27 cellular contexts compared by ENCODE assay signal in genomic region chr11:96049426-96049825, GRCh38.
DNase-seq lines count a peak whose midpoint lies in the region; ATAC-seq, FAIRE-seq and TF ChIP-seq lines count a peak whose summit lies in the region.
"Had no signal": no experiment of that assay in that cellular context is flagged by ENCODE, and none has a peak within 500 bp of the region (broad histone marks: within the 10 kb centered on the region; RNA-seq: fewer than 3 reads in every experiment).

No MANE protein-coding gene starts in this region.

- peaks cover 52% of the 10 kb centered on the region for H3K4me1 ChIP-seq in HepG2 (ENCODE audit: insufficient read depth, low read length)
- H3K4me1 ChIP-seq in right lobe of liver: peaks cover 0 to 6% (median 0%) of the 10 kb centered on the region in 4 donors
- H3K4me1 ChIP-seq in hepatocyte (ENCODE audit: insufficient read depth): peaks cover 49% of the 10 kb centered on the region

- FAIRE-seq in HepG2 (lab: Jason Lieb, UNC): no peak
- FAIRE-seq: A204.1, GM12891, H54 had no signal

- no TSS peak for BruUV-seq in HepG2 (replicated peaks; lab: Mats Ljungman, UMichigan)

- TF ChIP-seq EP300 in HepG2 (IDR thresholded peaks at IDR 0.05; ENCODE audit: low read depth in 2 of 2, low read length in 2 of 2) (no peak), HepG2 (CRISPR knock-in tag; IDR thresholded peaks at IDR 0.05; ENCODE audit: borderline replicate concordance) (no peak)

- intact Hi-C loops in HepG2 (cut with micrococcal nuclease; ENCODE audit: unreplicated experiment): no loop called here
- intact Hi-C loops in right lobe of liver (cut with DNase I): no loop called here

- no peaks in the 10 kb centered on the region for H3K79me2 ChIP-seq in HepG2 (ENCODE audit: insufficient read depth, low read length)
- H3K79me2 ChIP-seq in hepatocyte: peaks cover 41% of the 10 kb centered on the region

- H2AFZ ChIP-seq in HepG2 (ENCODE audit: low read length) (no peak overlapping the region), hepatocyte (no peak overlapping the region)

- 98% methylated on average over 2 of the region's 2 CpGs for WGBS in HepG2 (ENCODE audit: low lambda C conversion rate)
- WGBS in right lobe of liver (ENCODE audit: insufficient coverage, low coverage, low lambda C conversion rate, missing lambda C conversion rate): 77% methylated on average over 2 of the region's 2 CpGs
- 51% methylated on average over 2 of the region's 2 CpGs for WGBS in hepatocyte (ENCODE audit: low lambda C conversion rate, missing lambda C conversion rate)

- no peak for TF ChIP-seq POLR2A in HepG2 (IDR thresholded peaks at IDR 0.05; ENCODE audit: insufficient read depth in 1 of 2, low read depth in 2 of 2, low read length in 2 of 2)
- TF ChIP-seq POLR2A in right lobe of liver (IDR thresholded peaks at IDR 0.05): no peak

- H3K27me3 ChIP-seq in HepG2 (ENCODE audit: control insufficient read depth in 1 of 2, insufficient read depth in 2 of 2, low read length in 2 of 2) (no peaks in the 10 kb centered on the region), right lobe of liver (no peaks in the 10 kb centered on the region), hepatocyte (no peaks in the 10 kb centered on the region)
- H3K27me3 ChIP-seq: stomach, tibial artery had no signal

- TF ChIP-seq RAD21 in HepG2 (CRISPR knock-in tag; IDR thresholded peaks at IDR 0.05): no peak

- H3K27ac ChIP-seq in HepG2 (ENCODE audit: extremely low read length, insufficient read depth, low read length) (peak overlapping the region; percentile 88), right lobe of liver (no peak overlapping the region), hepatocyte (peak overlapping the region; percentile 84)
- H3K27ac ChIP-seq: HL-60, stomach, tibial artery had no signal

- H3K9me3 ChIP-seq in HepG2 (ENCODE audit: low read length) (no peaks in the 10 kb centered on the region), right lobe of liver (no peaks in the 10 kb centered on the region), hepatocyte (ENCODE audit: low read depth) (no peaks in the 10 kb centered on the region)
- H3K9me3 ChIP-seq: stomach, tibial artery had no signal

- no peak overlapping the region for H3K4me2 ChIP-seq in HepG2 (ENCODE audit: low read depth, low read length)
- peak overlapping the region; percentile 65 for H3K4me2 ChIP-seq in hepatocyte

- H3K4me3 ChIP-seq in HepG2 (replicated peaks in 1 of 3; ENCODE audit: insufficient read depth in 1 of 3, low read depth in 2 of 3, low read length in 3 of 3): no peak overlapping the region
- H3K4me3 ChIP-seq in right lobe of liver: no peak overlapping the region
- no peak overlapping the region for H3K4me3 ChIP-seq in cardiac fibroblast (replicated peaks in 1 of 2; ENCODE audit: low read depth in 2 of 2, low read length in 2 of 2)
- no peak overlapping the region for H3K4me3 ChIP-seq in hepatocyte
- H3K4me3 ChIP-seq: stomach, tibial artery had no signal

- TF ChIP-seq CTCF in HepG2 (CRISPR knock-in tag; IDR thresholded peaks at IDR 0.05) (no peak), right lobe of liver (IDR thresholded peaks at IDR 0.05) (no peak), cardiac fibroblast (IDR thresholded peaks at IDR 0.05; ENCODE audit: low read depth, low read length) (no peak), hepatocyte (IDR thresholded peaks at IDR 0.05; ENCODE audit: poor library complexity) (no peak)

- DNase-seq in HepG2 (ENCODE audit: low spot score) (no peak), right lobe of liver (no peak), cardiac fibroblast (ENCODE audit: low read depth in 2 of 2) (peak; percentile 71 to 84), hepatocyte (ENCODE audit: low spot score) (no peak), germinal center (ENCODE audit: low spot score) (no peak), SW 1271 (lab: John Stamatoyannopoulos, UW) (no peak)
- DNase-seq: activated CD4-positive, alpha-beta T cell treated with anti-CD3 and anti-CD28 coated beads, Interleukin-2, amount 50 U/mL, for 4 hours; activated CD8-positive, alpha-beta memory T cell treated with anti-CD3 and anti-CD28 coated beads, Interleukin-2, amount 50 U/mL, for 48 hours; COR-L47; DMS79 treated with DMSO at 0.1 percent for 48 hours; effector CD8-positive, alpha-beta T cell; erythroblast; kidney glomerular epithelial cell; NCI-H1092 treated with DMSO at 0.1 percent for 48 hours; NCI-H187 treated with DMSO at 0.1 percent for 48 hours; NCI-H345; NCI-H748 treated with DMSO at 0.1 percent for 48 hours; stomach; tibial artery had no signal

- H3K9me2 ChIP-seq in hepatocyte (replicated peaks; ENCODE audit: insufficient read depth): no peaks in the 10 kb centered on the region

- H3K9ac ChIP-seq in HepG2 (ENCODE audit: insufficient read depth, low read depth, low read length): no peak overlapping the region

- CTCF ChIA-PET in HepG2 (lab: Yijun Ruan, JAX; ENCODE audit: low intra/inter-chr PET ratio, low total read pairs): no interaction called here

- in situ Hi-C loops in HepG2 (cut with HindIII; ENCODE audit: extremely low pct_ligation_motif_present, low pct_unique_long_range_greater_than_20kb): no loop called here

- ATAC-seq in HepG2 (no peak), right lobe of liver (no peak), HG03354 (IDR thresholded peaks at IDR 0.05; ENCODE audit: poor library complexity, severe bottlenecking, unreplicated experiment) (no peak), GM21576 (IDR thresholded peaks at IDR 0.05; ENCODE audit: unreplicated experiment) (no peak)
- ATAC-seq: activated naive CD4-positive, alpha-beta T cell treated with anti-CD3 and anti-CD28 coated beads, Interleukin-2, amount 50 U/mL, for 72 hours; activated T-helper 17 cell treated with anti-CD3 and anti-CD28 coated beads, Interleukin-2, amount 50 U/mL, for 72 hours had no signal

- peaks cover 4 to 6% of the 10 kb centered on the region in 2 experiments; a peak in 3 of 5 replicates for H3K36me3 ChIP-seq in HepG2 (replicated peaks in 1 of 2; ENCODE audit: control insufficient read depth in 1 of 2, insufficient read depth in 2 of 2, low read length in 2 of 2)
- H3K36me3 ChIP-seq in right lobe of liver: no peaks in the 10 kb centered on the region
- no peaks in the 10 kb centered on the region for H3K36me3 ChIP-seq in hepatocyte (replicated peaks; ENCODE audit: insufficient read depth, low read depth)
- H3K36me3 ChIP-seq: stomach, tibial artery had no signal

- H4K20me1 ChIP-seq in HepG2 (ENCODE audit: insufficient read depth, low read length) (no peaks in the 10 kb centered on the region), hepatocyte (ENCODE audit: insufficient read depth, poor library complexity, severe bottlenecking) (no peaks in the 10 kb centered on the region)

- POLR2A ChIA-PET in HepG2 (lab: Yijun Ruan, JAX): no interaction called here

TF ChIP-seq in HepG2, 621 proteins besides CTCF, POLR2A, EP300 and RAD21 (continues in another document):
- TF ChIP-seq ZSCAN21 (CRISPR knock-in tag; IDR thresholded peaks at IDR 0.05; ENCODE audit: borderline replicate concordance) (no peak), ZNF510 (CRISPR knock-in tag; IDR thresholded peaks at IDR 0.05; ENCODE audit: low read depth) (no peak), ZNF333 (CRISPR knock-in tag; IDR thresholded peaks at IDR 0.05; ENCODE audit: borderline replicate concordance) (no peak), KLF9 (CRISPR knock-in tag; IDR thresholded peaks at IDR 0.05; ENCODE audit: low read depth) (no peak), NR1H2 (CRISPR knock-in tag; IDR thresholded peaks at IDR 0.05; ENCODE audit: borderline replicate concordance, low read depth) (no peak), THRA (CRISPR knock-in tag; IDR thresholded peaks at IDR 0.05; ENCODE audit: borderline replicate concordance) (no peak), ZNF431 (CRISPR knock-in tag; IDR thresholded peaks at IDR 0.05; ENCODE audit: borderline replicate concordance, low read depth) (no peak), ZNF441 (CRISPR knock-in tag; IDR thresholded peaks at IDR 0.05; ENCODE audit: borderline replicate concordance) (no peak), ZNF281 (CRISPR knock-in tag; IDR thresholded peaks at IDR 0.05; ENCODE audit: borderline replicate concordance) (no peak), ZNF30 (CRISPR knock-in tag; IDR thresholded peaks at IDR 0.05) (no peak), POLR2AphosphoS2 (IDR thresholded peaks at IDR 0.05; ENCODE audit: low read depth, low read length) (no peak), ZNF17 (CRISPR knock-in tag; IDR thresholded peaks at IDR 0.05) (no peak), GLI4 (CRISPR knock-in tag; IDR thresholded peaks at IDR 0.05; ENCODE audit: borderline replicate concordance) (no peak)

Comparison
In these comparisons a context has a peak if more than half of its experiments do, and no peak if none do; other contexts are left out.
1. H3K27ac ChIP-seq: peak in HepG2 (single experiment) and hepatocyte (single experiment); none in right lobe of liver (0 of 3).
2. DNase-seq: peak in cardiac fibroblast (2 of 2); none in HepG2 (single experiment), right lobe of liver (0 of 3), hepatocyte (single experiment), germinal center (single experiment) and SW 1271 (0 of 2).